In genomic region chr1:247552231-247552630, GRCh38 we compare ENCODE assay signal across 33 cellular contexts. TPM values are rescaled to one million over a fixed set of nuclear protein-coding genes. Genes with fewer than 3 reads are reported as not detected.
"Had no signal": no experiment of that assay in that cellular context is flagged by ENCODE, and none has a peak within 500 bp of the region (broad histone marks: within the 10 kb centered on the region; RNA-seq: fewer than 3 reads in every experiment).

No MANE protein-coding gene starts in this region.

- ATAC-seq: activated CD8-positive, alpha-beta T cell treated with anti-CD3 and anti-CD28 coated beads for 36 hours; activated naive CD8-positive, alpha-beta T cell treated with anti-CD3 and anti-CD28 coated beads, Interleukin-2, amount 50 U/mL, for 24 hours; left cardiac atrium; left ventricle myocardium superior; naive thymus-derived CD8-positive, alpha-beta T cell; sciatic nerve; stimulated activated memory B cell treated with anti-CD40 and anti-IgM and Interleukin-4, amounts not matched to agents 10 μg/mL and 1 μg/mL and 100 μg/mL, for 72 hours; stimulated activated naive CD8-positive, alpha-beta T cell treated with anti-CD3 and anti-CD28 coated beads, Interleukin-15, amount 100 ng/mL, for 72 hours had no signal

- H3K4me3 Mint-ChIP-seq: activated B cell treated with CpG ODN at 0.5 μM for 24 hours; activated CD8-positive, alpha-beta T cell treated with anti-CD3 and anti-CD28 coated beads for 36 hours; activated naive CD4-positive, alpha-beta T cell treated with anti-CD3 and anti-CD28 coated beads, Interleukin-2, amount 50 U/mL, for 24 hours; activated naive CD8-positive, alpha-beta T cell treated with anti-CD3 and anti-CD28 coated beads, Interleukin-2, amount 50 U/mL, for 24 hours; central memory CD8-positive, alpha-beta T cell; naive thymus-derived CD8-positive, alpha-beta T cell; stimulated activated memory B cell treated with anti-CD40 and anti-IgM and Interleukin-4, amounts not matched to agents 10 μg/mL and 1 μg/mL and 100 μg/mL, for 72 hours; stimulated activated naive CD8-positive, alpha-beta T cell treated with anti-CD3 and anti-CD28 coated beads, Interleukin-15, amount 100 ng/mL, for 72 hours; T-helper 1 cell treated with Interleukin-12 subunit alpha and Interleukin-12 subunit beta and Interleukin-4 antibody, amounts not matched to agents 30 μg/mL and 1 μg/mL, for 36 hours had no signal

- DNase-seq: activated B cell treated with CpG ODN at 0.5 μM for 24 hours; activated CD4-positive, alpha-beta T cell treated with anti-CD3 and anti-CD28 coated beads, Interleukin-2, amount 50 U/mL, for 1 hour; activated CD8-positive, alpha-beta T cell treated with anti-CD3 and anti-CD28 coated beads for 36 hours; activated naive CD8-positive, alpha-beta T cell treated with anti-CD3 and anti-CD28 coated beads, Interleukin-2, amount 50 U/mL, for 24 hours; activated T-cell treated with anti-CD3 and anti-CD28 coated beads, Interleukin-2, amount 50 U/mL, for 48 hours; dermis blood vessel endothelial cell; effector CD4-positive, alpha-beta T cell; esophagus squamous epithelium; foreskin melanocyte; left cardiac atrium; left ventricle myocardium superior; midbrain; naive thymus-derived CD8-positive, alpha-beta T cell; stimulated activated CD4-positive, alpha-beta T cell treated with anti-CD3 and anti-CD28 coated beads, Interleukin-4, amount 100 ng/mL, for 24 hours; stimulated activated naive CD8-positive, alpha-beta T cell treated with anti-CD3 and anti-CD28 coated beads, Interleukin-15, amount 100 ng/mL, for 72 hours; substantia nigra; T-helper 9 cell; upper lobe of left lung had no signal

- H3K36me3 ChIP-seq: esophagus squamous epithelium, upper lobe of left lung, vagina had no signal

- H3K4me1 ChIP-seq: esophagus squamous epithelium, upper lobe of left lung, vagina had no signal

- H3K27ac ChIP-seq: epithelial cell of prostate, esophagus squamous epithelium, skin epidermis, upper lobe of left lung, vagina had no signal

- H3K36me3 Mint-ChIP-seq: activated naive CD4-positive, alpha-beta T cell treated with anti-CD3 and anti-CD28 coated beads, Interleukin-2, amount 50 U/mL, for 24 hours; naive thymus-derived CD8-positive, alpha-beta T cell; stimulated activated memory B cell treated with anti-CD40 and anti-IgM and Interleukin-4, amounts not matched to agents 10 μg/mL and 1 μg/mL and 100 μg/mL, for 72 hours had no signal

- H3K9me3 Mint-ChIP-seq: activated B cell treated with CpG ODN at 0.5 μM for 24 hours; activated CD8-positive, alpha-beta T cell treated with anti-CD3 and anti-CD28 coated beads for 36 hours; activated naive CD4-positive, alpha-beta T cell treated with anti-CD3 and anti-CD28 coated beads, Interleukin-2, amount 50 U/mL, for 24 hours; activated naive CD8-positive, alpha-beta T cell treated with anti-CD3 and anti-CD28 coated beads, Interleukin-2, amount 50 U/mL, for 24 hours; activated T-helper 2 cell treated with anti-CD3 and anti-CD28 coated beads, Interferon-gamma antibody, Interleukin-2, Interleukin-4, amounts not matched to agents 10 μg/mL and 5 μg/mL and 100 μg/mL, durations not matched to agents 14 hours and 24 hours and 36 hours; central memory CD8-positive, alpha-beta T cell; naive thymus-derived CD8-positive, alpha-beta T cell; stimulated activated memory B cell treated with anti-CD40 and anti-IgM and Interleukin-4, amounts not matched to agents 10 μg/mL and 1 μg/mL and 100 μg/mL, for 72 hours; stimulated activated naive CD8-positive, alpha-beta T cell treated with anti-CD3 and anti-CD28 coated beads, Interleukin-15, amount 100 ng/mL, for 72 hours; T-helper 1 cell treated with Interleukin-12 subunit alpha and Interleukin-12 subunit beta and Interleukin-4 antibody, amounts not matched to agents 30 μg/mL and 1 μg/mL, for 36 hours had no signal

- H3K4me3 ChIP-seq: esophagus squamous epithelium, skin epidermis, upper lobe of left lung, vagina had no signal

- H3K27ac Mint-ChIP-seq: activated B cell treated with CpG ODN at 0.5 μM for 24 hours; activated CD8-positive, alpha-beta T cell treated with anti-CD3 and anti-CD28 coated beads for 36 hours; activated naive CD4-positive, alpha-beta T cell treated with anti-CD3 and anti-CD28 coated beads, Interleukin-2, amount 50 U/mL, for 24 hours; activated naive CD8-positive, alpha-beta T cell treated with anti-CD3 and anti-CD28 coated beads, Interleukin-2, amount 50 U/mL, for 24 hours; activated T-helper 2 cell treated with anti-CD3 and anti-CD28 coated beads, Interferon-gamma antibody, Interleukin-2, Interleukin-4, amounts not matched to agents 10 μg/mL and 5 μg/mL and 100 μg/mL, durations not matched to agents 14 hours and 24 hours and 36 hours; stimulated activated memory B cell treated with anti-CD40 and anti-IgM and Interleukin-4, amounts not matched to agents 10 μg/mL and 1 μg/mL and 100 μg/mL, for 72 hours; stimulated activated naive CD8-positive, alpha-beta T cell treated with anti-CD3 and anti-CD28 coated beads, Interleukin-15, amount 100 ng/mL, for 72 hours; T-helper 1 cell treated with Interleukin-12 subunit alpha and Interleukin-12 subunit beta and Interleukin-4 antibody, amounts not matched to agents 30 μg/mL and 1 μg/mL, for 36 hours had no signal

- H3K9me3 ChIP-seq: esophagus squamous epithelium, upper lobe of left lung, vagina had no signal

- H3K27me3 ChIP-seq: esophagus squamous epithelium, upper lobe of left lung, vagina had no signal

RNA-seq across cellular contexts. Expression of gene GCSAML, which starts 3.3 kb away (rescaled TPM):
- total RNA-seq: activated B cell treated with CpG ODN at 0.5 μM for 24 hours, bronchial epithelial cell, dermis blood vessel endothelial cell, glomerular endothelial cell, left ventricle myocardium superior, lung microvascular endothelial cell, osteoblast, renal cortical epithelial cell, vagina had no signal

RNA-seq across cellular contexts. Expression of gene OR2C3, which starts 16.0 kb away (rescaled TPM):
- total RNA-seq: activated B cell treated with CpG ODN at 0.5 μM for 24 hours; activated T-helper 2 cell treated with anti-CD3 and anti-CD28 coated beads, Interferon-gamma antibody, Interleukin-2, Interleukin-4, amounts not matched to agents 10 μg/mL and 5 μg/mL and 100 μg/mL, durations not matched to agents 14 hours and 24 hours and 36 hours; bronchial epithelial cell; dermis blood vessel endothelial cell; esophagus squamous epithelium; glomerular endothelial cell; left cardiac atrium; left ventricle myocardium superior; lung microvascular endothelial cell; naive thymus-derived CD8-positive, alpha-beta T cell; osteoblast; posterior vena cava; sciatic nerve; vagina had no signal

RNA-seq across cellular contexts. Expression of gene OR2G2, which starts 35.9 kb away (rescaled TPM):
- total RNA-seq: activated B cell treated with CpG ODN at 0.5 μM for 24 hours; activated CD8-positive, alpha-beta T cell treated with anti-CD3 and anti-CD28 coated beads for 36 hours; activated T-helper 2 cell treated with anti-CD3 and anti-CD28 coated beads, Interferon-gamma antibody, Interleukin-2, Interleukin-4, amounts not matched to agents 10 μg/mL and 5 μg/mL and 100 μg/mL, durations not matched to agents 14 hours and 24 hours and 36 hours; bronchial epithelial cell; dermis blood vessel endothelial cell; esophagus squamous epithelium; glomerular endothelial cell; left cardiac atrium; left ventricle myocardium superior; lung microvascular endothelial cell; naive thymus-derived CD8-positive, alpha-beta T cell; osteoblast; posterior vena cava; renal cortical epithelial cell; sciatic nerve; upper lobe of left lung; vagina had no signal

RNA-seq across cellular contexts. Expression of gene OR2G3, which starts 53.2 kb away (rescaled TPM):
- total RNA-seq: activated B cell treated with CpG ODN at 0.5 μM for 24 hours; activated CD8-positive, alpha-beta T cell treated with anti-CD3 and anti-CD28 coated beads for 36 hours; activated T-helper 2 cell treated with anti-CD3 and anti-CD28 coated beads, Interferon-gamma antibody, Interleukin-2, Interleukin-4, amounts not matched to agents 10 μg/mL and 5 μg/mL and 100 μg/mL, durations not matched to agents 14 hours and 24 hours and 36 hours; bronchial epithelial cell; dermis blood vessel endothelial cell; esophagus squamous epithelium; glomerular endothelial cell; left cardiac atrium; left ventricle myocardium superior; lung microvascular endothelial cell; naive thymus-derived CD8-positive, alpha-beta T cell; osteoblast; posterior vena cava; renal cortical epithelial cell; sciatic nerve; upper lobe of left lung; vagina had no signal
